In genomic region chr14:101076451-101077220, GRCh38 we compare ENCODE assay signal across 13 cellular contexts.
DNase-seq lines count a peak whose midpoint lies in the region; ATAC-seq and TF ChIP-seq lines count a peak whose summit lies in the region.
"Had no signal": no experiment of that assay in that cellular context is flagged by ENCODE, and none has a peak within 500 bp of the region (broad histone marks: within the 10 kb centered on the region; RNA-seq: fewer than 3 reads in every experiment).

No MANE protein-coding gene starts in this region.

- CTCF ChIA-PET in activated B cell treated with CpG ODN at 0.5 μM for 24 hours (lab: Charles Lee): no interaction called here

- H3K4me3 ChIP-seq in H7 (ENCODE audit: insufficient read depth, low read depth, low read length) (peak overlapping the region; percentile 37), lower leg skin (ENCODE audit: low read depth, poor library complexity, severe bottlenecking) (no peak overlapping the region), skeletal muscle cell (ENCODE audit: low read depth, low read length) (peak overlapping the region; percentile 27)

- POLR2A ChIA-PET in activated B cell treated with CpG ODN at 0.5 μM for 24 hours (lab: Charles Lee): no interaction called here

- H3K27ac Mint-ChIP-seq in activated B cell treated with CpG ODN at 0.5 μM for 24 hours: no peak overlapping the region
- H3K27ac Mint-ChIP-seq: CD14-positive monocyte; stimulated activated memory B cell treated with anti-CD40 and anti-IgM and Interleukin-4, amounts not matched to agents 10 μg/mL and 1 μg/mL and 100 μg/mL, for 72 hours had no signal

- no peak overlapping the region for H3K4me3 Mint-ChIP-seq in activated B cell treated with CpG ODN at 0.5 μM for 24 hours
- H3K4me3 Mint-ChIP-seq: activated T-cell treated with anti-CD3 and anti-CD28 coated beads, Interleukin-2, amount 50 U/mL, for 4 hours; stimulated activated memory B cell treated with anti-CD40 and anti-IgM and Interleukin-4, amounts not matched to agents 10 μg/mL and 1 μg/mL and 100 μg/mL, for 72 hours had no signal

- DNase-seq in H7: no peak
- DNase-seq in activated B cell treated with CpG ODN at 0.5 μM for 24 hours: peak; percentile 10
- peak; percentile 6 to 74 for DNase-seq in lower leg skin (ENCODE audit: low spot score in 2 of 2)
- DNase-seq in skeletal muscle cell (ENCODE audit: low read depth): no peak
- no peak for DNase-seq in NCI-H146 (lab: John Stamatoyannopoulos, UW)
- DNase-seq: activated T-cell treated with anti-CD3 and anti-CD28 coated beads, Interleukin-2, amount 50 U/mL, for 4 hours; NCI-H345; OCI-M1; stimulated activated CD4-positive, alpha-beta T cell treated with anti-CD3 and anti-CD28 coated beads, Interleukin-4, amount 100 ng/mL, for 24 hours had no signal

- 59 to 60% methylated on average over 30 of the region's 30 CpGs for WGBS in lower leg skin, 2 donors

- H3K36me3 Mint-ChIP-seq in activated B cell treated with CpG ODN at 0.5 μM for 24 hours (ENCODE audit: low read depth): no peaks in the 10 kb centered on the region
- H3K36me3 Mint-ChIP-seq: CD14-positive monocyte; stimulated activated memory B cell treated with anti-CD40 and anti-IgM and Interleukin-4, amounts not matched to agents 10 μg/mL and 1 μg/mL and 100 μg/mL, for 72 hours had no signal

- H3K27me3 ChIP-seq in H7 (ENCODE audit: control insufficient read depth, insufficient read depth, low read length): peaks cover 5% of the 10 kb centered on the region

- H3K27me3 Mint-ChIP-seq in activated B cell treated with CpG ODN at 0.5 μM for 24 hours: peaks cover 42% of the 10 kb centered on the region

- H3K36me3 ChIP-seq in H7 (replicated peaks; ENCODE audit: control insufficient read depth, insufficient read depth, low read length): no peaks in the 10 kb centered on the region

- no peak for ATAC-seq in activated B cell treated with CpG ODN at 0.5 μM for 24 hours (ENCODE audit: low read depth)
- no peak for ATAC-seq in HG02678 (IDR thresholded peaks at IDR 0.05; ENCODE audit: unreplicated experiment)
- no peak for ATAC-seq in GM18520 (IDR thresholded peaks at IDR 0.05; ENCODE audit: unreplicated experiment)
- ATAC-seq: activated T-cell treated with anti-CD3 and anti-CD28 coated beads, Interleukin-2, amount 50 U/mL, for 4 hours; stimulated activated memory B cell treated with anti-CD40 and anti-IgM and Interleukin-4, amounts not matched to agents 10 μg/mL and 1 μg/mL and 100 μg/mL, for 72 hours had no signal

- H3K4me1 Mint-ChIP-seq in activated B cell treated with CpG ODN at 0.5 μM for 24 hours: peaks cover 7% of the 10 kb centered on the region
- H3K4me1 Mint-ChIP-seq: stimulated activated memory B cell treated with anti-CD40 and anti-IgM and Interleukin-4, amounts not matched to agents 10 μg/mL and 1 μg/mL and 100 μg/mL, for 72 hours had no signal

- no peak for TF ChIP-seq CTCF in activated B cell treated with CpG ODN at 0.5 μM for 24 hours (IDR thresholded peaks at IDR 0.05)
- TF ChIP-seq CTCF in lower leg skin (IDR thresholded peaks at IDR 0.05): no peak

- H3K9me3 Mint-ChIP-seq in activated B cell treated with CpG ODN at 0.5 μM for 24 hours: peaks cover 2% of the 10 kb centered on the region
- H3K9me3 Mint-ChIP-seq: activated T-cell treated with anti-CD3 and anti-CD28 coated beads, Interleukin-2, amount 50 U/mL, for 4 hours had no signal

- intact Hi-C loops in activated B cell treated with CpG ODN at 0.5 μM for 24 hours (cut with micrococcal nuclease) (no loop called here), lower leg skin (cut with DNase I; ENCODE audit: low total_unique reads) (no loop called here)

- TF ChIP-seq POLR2A in lower leg skin (IDR thresholded peaks at IDR 0.05): no peak

Comparison
In these comparisons a context has a peak if more than half of its experiments do, and no peak if none do; other contexts are left out.
1. DNase-seq: peak in activated B cell treated with CpG ODN at 0.5 μM for 24 hours (single experiment) and lower leg skin (2 of 2); none in H7 (single experiment), skeletal muscle cell (single experiment) and NCI-H146 (single experiment).